35 cellular contexts compared by ENCODE assay signal in the genomic region with DNA sequence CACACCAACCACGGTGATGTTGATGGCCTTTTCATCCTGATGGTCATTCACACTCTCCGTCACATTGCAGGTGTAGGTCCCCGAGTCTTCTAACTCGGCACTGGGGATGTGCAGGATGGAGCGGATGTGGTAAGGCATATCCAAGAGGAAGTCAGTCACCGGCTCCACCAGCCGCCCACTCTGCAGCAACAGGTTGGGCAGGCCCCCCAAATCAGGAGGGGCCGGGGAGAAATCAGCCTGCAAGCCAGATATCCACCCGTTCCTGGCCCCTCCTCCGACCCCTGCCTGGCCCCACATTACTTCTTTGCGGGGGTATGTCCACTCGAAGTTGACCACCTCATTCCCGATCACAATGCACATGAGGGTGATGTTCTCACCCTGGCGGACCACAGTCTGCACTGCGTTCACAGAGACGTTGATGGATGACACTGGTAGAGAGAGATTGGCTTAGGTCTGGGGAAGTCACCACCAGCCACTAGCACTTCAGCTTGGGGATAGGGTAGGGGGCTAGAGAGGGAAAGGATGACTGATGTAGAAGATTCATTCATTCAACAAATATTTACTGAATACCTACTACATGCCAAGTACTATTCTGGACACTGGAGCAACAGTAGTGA. TPM values are rescaled to one million over a fixed set of nuclear protein-coding genes. Genes with fewer than 3 reads are reported as not detected.
A peak's percentile ranks its signal among the peaks of the same experiment; 100 is the strongest.
DNase-seq lines count a peak whose midpoint lies in the region; TF ChIP-seq lines count a peak whose summit lies in the region.
"Had no signal": no experiment of that assay in that cellular context is flagged by ENCODE, and none has a peak within 500 bp of the region (broad histone marks: within the 10 kb centered on the region; RNA-seq: fewer than 3 reads in every experiment).

No MANE protein-coding gene starts in this region.

- H3K27me3 Mint-ChIP-seq in neural crest cell (ENCODE audit: low read depth): no peaks in the 10 kb centered on the region
- H3K27me3 Mint-ChIP-seq: activated naive CD8-positive, alpha-beta T cell treated with anti-CD3 and anti-CD28 coated beads for 36 hours had no signal

- no peak for DNase-seq in ascending aorta (ENCODE audit: low spot score in 2 of 2)
- no peak for DNase-seq in esophagus squamous epithelium (lab: John Stamatoyannopoulos, UW)
- no peak for DNase-seq in neural crest cell (ENCODE audit: low read depth, low spot score)
- DNase-seq in uterus: no peak
- DNase-seq in activated naive CD4-positive, alpha-beta T cell (lab: John Stamatoyannopoulos, UW): no peak
- no peak for DNase-seq in activated CD8-positive, alpha-beta memory T cell treated with anti-CD3 and anti-CD28 coated beads for 24 hours
- no peak for DNase-seq in foreskin melanocyte
- DNase-seq: activated CD4-positive, alpha-beta T cell treated with anti-CD3 and anti-CD28 coated beads for 4 hours; activated CD8-positive, alpha-beta T cell treated with anti-CD3 and anti-CD28 coated beads, Interleukin-2, amount 10 ng/mL, durations not matched to agents 7 days and 5 days; activated naive CD8-positive, alpha-beta T cell treated with anti-CD3 and anti-CD28 coated beads for 36 hours; aorta; Caco-2; colonic mucosa; DMS79 treated with DMSO at 0.1 percent for 48 hours; GF-D8; GM23248; immature natural killer cell; NCI-H146; NCI-H345; NCI-H748 treated with DMSO at 0.1 percent for 48 hours; Peyer's patch; SIG-M5; stimulated activated CD4-positive, alpha-beta T cell treated with anti-CD3 and anti-CD28 coated beads, Interleukin-12 subunit alpha, Interleukin-12 subunit beta, amount 100 ng/mL, for 4 hours; stimulated activated CD4-positive, alpha-beta T cell treated with anti-CD3 and anti-CD28 coated beads, Interleukin-2, amount 100 ng/mL, for 48 hours; stomach; T-helper 9 cell had no signal

- H3K36me3 Mint-ChIP-seq in neural crest cell (ENCODE audit: low read depth): no peaks in the 10 kb centered on the region
- H3K36me3 Mint-ChIP-seq: activated naive CD8-positive, alpha-beta T cell treated with anti-CD3 and anti-CD28 coated beads for 36 hours; memory B cell had no signal

- H3K9me3 ChIP-seq in ascending aorta (no peaks in the 10 kb centered on the region), esophagus squamous epithelium (no peaks in the 10 kb centered on the region), uterus (no peaks in the 10 kb centered on the region)
- H3K9me3 ChIP-seq: Caco-2, colonic mucosa, Peyer's patch, right lobe of liver, stomach, tibial nerve had no signal

- intact Hi-C loops in ascending aorta (cut with DNase I): loop anchor here (10.0 kb wide), 1 partner anchor 1541 kb away; no protein-coding TSS in a partner anchor
- intact Hi-C loops in esophagus squamous epithelium (cut with DNase I): no loop called here
- intact Hi-C loops in uterus (cut with DNase I; ENCODE audit: low total_unique reads): loop anchor here (5.0 kb wide), 1 partner anchor 84 kb away; no protein-coding TSS in a partner anchor

- no peaks in the 10 kb centered on the region for H3K9me3 Mint-ChIP-seq in neural crest cell
- H3K9me3 Mint-ChIP-seq: activated naive CD8-positive, alpha-beta T cell treated with anti-CD3 and anti-CD28 coated beads for 36 hours; activated T-helper 2 cell treated with anti-CD3 and anti-CD28 coated beads, Interferon-gamma antibody, Interleukin-2, Interleukin-4, amounts not matched to agents 10 μg/mL and 5 μg/mL and 100 μg/mL, durations not matched to agents 14 hours and 24 hours and 36 hours; IgD-negative memory B cell; immature natural killer cell; memory B cell had no signal

- H3K36me3 ChIP-seq in ascending aorta (peaks cover 38 to 74% of the 10 kb centered on the region in 2 donors), esophagus squamous epithelium (peaks cover 0 to 16% (median 0%) of the 10 kb centered on the region in 3 donors), uterus (no peaks in the 10 kb centered on the region)
- H3K36me3 ChIP-seq: cardiac muscle cell, colonic mucosa, Peyer's patch, right lobe of liver had no signal

- TF ChIP-seq POLR2A in esophagus squamous epithelium (IDR thresholded peaks at IDR 0.05): no peak
- no peak for TF ChIP-seq POLR2A in uterus (IDR thresholded peaks at IDR 0.05)

- no peak for TF ChIP-seq CTCF in ascending aorta (IDR thresholded peaks at IDR 0.05)
- TF ChIP-seq CTCF in esophagus squamous epithelium (IDR thresholded peaks at IDR 0.05): no peak
- TF ChIP-seq CTCF in neural crest cell (conservative IDR thresholded peaks at IDR 0.05): no peak
- no peak for TF ChIP-seq CTCF in uterus (IDR thresholded peaks at IDR 0.05)

- H3K27ac ChIP-seq in ascending aorta: peak overlapping the region; percentile 98 to 99
- H3K27ac ChIP-seq in esophagus squamous epithelium: peak overlapping the region in 3 of 4 donors; percentile 53 to 94 (median 91)
- peak overlapping the region; percentile 97 to 99 for H3K27ac ChIP-seq in uterus
- H3K27ac ChIP-seq: C4-2B, cardiac muscle cell, colonic mucosa, right lobe of liver, VCaP had no signal

- H3K4me1 ChIP-seq in ascending aorta (peaks cover 42 to 83% of the 10 kb centered on the region in 2 donors), esophagus squamous epithelium (peaks cover 11 to 88% (median 39%) of the 10 kb centered on the region in 3 donors), uterus (peaks cover 14 to 73% of the 10 kb centered on the region in 2 donors)
- H3K4me1 ChIP-seq: colonic mucosa had no signal

- peak overlapping the region; percentile 44 for H3K4me3 Mint-ChIP-seq in neural crest cell
- H3K4me3 Mint-ChIP-seq: activated CD8-positive, alpha-beta T cell treated with anti-CD3 and anti-CD28 coated beads, Interleukin-2, amount 10 ng/mL, durations not matched to agents 7 days and 5 days; activated naive CD8-positive, alpha-beta T cell treated with anti-CD3 and anti-CD28 coated beads for 36 hours; IgD-negative memory B cell; immature natural killer cell; memory B cell had no signal

- H3K27ac Mint-ChIP-seq in neural crest cell (ENCODE audit: unreplicated experiment): no peak overlapping the region
- H3K27ac Mint-ChIP-seq: activated CD8-positive, alpha-beta T cell treated with anti-CD3 and anti-CD28 coated beads, Interleukin-2, amount 10 ng/mL, durations not matched to agents 7 days and 5 days; activated naive CD8-positive, alpha-beta T cell treated with anti-CD3 and anti-CD28 coated beads for 36 hours; activated T-helper 2 cell treated with anti-CD3 and anti-CD28 coated beads, Interferon-gamma antibody, Interleukin-2, Interleukin-4, amounts not matched to agents 10 μg/mL and 5 μg/mL and 100 μg/mL, durations not matched to agents 14 hours and 24 hours and 36 hours; IgD-negative memory B cell; immature natural killer cell; memory B cell had no signal

- H3K4me1 Mint-ChIP-seq in neural crest cell: peaks cover 37% of the 10 kb centered on the region
- H3K4me1 Mint-ChIP-seq: activated naive CD8-positive, alpha-beta T cell treated with anti-CD3 and anti-CD28 coated beads for 36 hours had no signal

- H3K4me3 ChIP-seq in ascending aorta (no peak overlapping the region), esophagus squamous epithelium (no peak overlapping the region), uterus (no peak overlapping the region)
- H3K4me3 ChIP-seq: cardiac muscle cell, colonic mucosa, GM23248, Peyer's patch, right lobe of liver, stomach, tibial nerve had no signal

- WGBS in esophagus squamous epithelium, 2 donors: 60 to 68% methylated on average over 4 to 15 of the region's 16 CpGs

- no peaks in the 10 kb centered on the region for H3K27me3 ChIP-seq in ascending aorta
- peaks cover 0 to 20% (median 0%) of the 10 kb centered on the region in 4 donors for H3K27me3 ChIP-seq in esophagus squamous epithelium
- H3K27me3 ChIP-seq in uterus: no peaks in the 10 kb centered on the region
- H3K27me3 ChIP-seq: cardiac muscle cell, colonic mucosa, Peyer's patch, right lobe of liver, stomach, tibial nerve had no signal

RNA-seq across cellular contexts. Expression of gene PDGFRB, which starts 22.0 kb away (rescaled TPM):
- total RNA-seq in ascending aorta (341 TPM), esophagus squamous epithelium (10 to 100 TPM in 3 of 4 donors, 1 to 10 TPM in 1; 5.6 to 51.7 (median 31.0) TPM), neural crest cell (10.8 and 15.3 TPM in 2 replicates), uterus (100 to 1,000 TPM in 3 of 4 donors, 10 to 100 TPM in 1; 60.2 to 378 (median 235) TPM)

RNA-seq across cellular contexts. Expression of gene CDX1, which starts 32.9 kb away (rescaled TPM):
- total RNA-seq in ascending aorta (not detected), esophagus squamous epithelium (not detected), neural crest cell (not detected in 2 replicates), uterus (under 1 TPM; 0.29 to 0.77 (median 0.38) TPM)
- total RNA-seq: activated CD8-positive, alpha-beta T cell treated with anti-CD3 and anti-CD28 coated beads, Interleukin-2, amount 10 ng/mL, durations not matched to agents 7 days and 5 days; activated naive CD8-positive, alpha-beta T cell treated with anti-CD3 and anti-CD28 coated beads for 36 hours; activated T-helper 2 cell treated with anti-CD3 and anti-CD28 coated beads, Interferon-gamma antibody, Interleukin-2, Interleukin-4, amounts not matched to agents 10 μg/mL and 5 μg/mL and 100 μg/mL, durations not matched to agents 14 hours and 24 hours and 36 hours; aorta; cardiac muscle cell; frontal cortex; GM23248; right lobe of liver had no signal

RNA-seq across cellular contexts. Expression of gene CSF1R, which starts 47.3 kb away (rescaled TPM):
- total RNA-seq in ascending aorta: 70.9 TPM
- 10 to 100 TPM in 2 of 4 donors, 1 to 10 TPM in 2; 4.3 to 38.7 (median 15.1) TPM for total RNA-seq in esophagus squamous epithelium
- total RNA-seq in neural crest cell: not detected in 2 replicates
- total RNA-seq in uterus: 10 to 100 TPM in 3 of 4 donors, 1 to 10 TPM in 1; 1.0 to 42.9 (median 22.8) TPM
- total RNA-seq: activated CD8-positive, alpha-beta T cell treated with anti-CD3 and anti-CD28 coated beads, Interleukin-2, amount 10 ng/mL, durations not matched to agents 7 days and 5 days; activated naive CD8-positive, alpha-beta T cell treated with anti-CD3 and anti-CD28 coated beads for 36 hours; cardiac muscle cell; GM23248 had no signal

RNA-seq across cellular contexts. Expression of gene SLC6A7, which starts 56.2 kb away (rescaled TPM):
- total RNA-seq in ascending aorta: not detected
- total RNA-seq in esophagus squamous epithelium: not detected
- total RNA-seq in neural crest cell: not detected in 2 replicates
- not detected for total RNA-seq in uterus
- total RNA-seq: activated CD8-positive, alpha-beta T cell treated with anti-CD3 and anti-CD28 coated beads, Interleukin-2, amount 10 ng/mL, durations not matched to agents 7 days and 5 days; activated naive CD8-positive, alpha-beta T cell treated with anti-CD3 and anti-CD28 coated beads for 36 hours; activated T-helper 2 cell treated with anti-CD3 and anti-CD28 coated beads, Interferon-gamma antibody, Interleukin-2, Interleukin-4, amounts not matched to agents 10 μg/mL and 5 μg/mL and 100 μg/mL, durations not matched to agents 14 hours and 24 hours and 36 hours; aorta; Caco-2; cardiac muscle cell; GM23248; right lobe of liver; tibial nerve had no signal
